In genomic region chr2:65952966-65953365, GRCh38 we compare ENCODE assay signal across 28 cellular contexts.
"Had no signal": no experiment of that assay in that cellular context is flagged by ENCODE, and none has a peak within 500 bp of the region (broad histone marks: within the 10 kb centered on the region; RNA-seq: fewer than 3 reads in every experiment).

No MANE protein-coding gene starts in this region.

- H3K4me3 Mint-ChIP-seq: dendritic cell treated with granulocyte-macrophage colony-stimulating factor and Interleukin-4, amounts not matched to agents 40 ng/mL and 50 ng/mL, for 4 days; effector memory CD8-positive, alpha-beta T cell; endodermal cell; naive B cell had no signal

- H3K9me3 ChIP-seq: colonic mucosa, esophagus squamous epithelium, gastrocnemius medialis, lower lobe of right lung, mucosa of descending colon had no signal

- H3K27me3 ChIP-seq: colonic mucosa, gastrocnemius medialis, left lung had no signal

- H3K4me3 ChIP-seq: colonic mucosa, esophagus squamous epithelium, gastrocnemius medialis, heart right ventricle, left lung, lower lobe of right lung, mucosa of descending colon had no signal

- H3K36me3 ChIP-seq: colonic mucosa, esophagus squamous epithelium, gastrocnemius medialis, heart right ventricle, left lung, lower lobe of right lung had no signal

- H3K27ac ChIP-seq: colonic mucosa, epithelial cell of prostate, esophagus squamous epithelium, gastrocnemius medialis, heart right ventricle, left lung, lower lobe of right lung had no signal

- H3K27ac Mint-ChIP-seq: dendritic cell treated with granulocyte-macrophage colony-stimulating factor and Interleukin-4, amounts not matched to agents 40 ng/mL and 50 ng/mL, for 4 days; effector memory CD8-positive, alpha-beta T cell; endodermal cell; naive B cell had no signal

- DNase-seq: colonic mucosa; cortex of kidney; effector CD8-positive, alpha-beta T cell; effector memory CD8-positive, alpha-beta T cell; endodermal cell; erythroblast; esophagus squamous epithelium; foreskin fibroblast; foreskin melanocyte; gastrocnemius medialis; glutamatergic neuron; head of caudate nucleus; heart right ventricle; hippocampal formation; left cardiac atrium; left lung; left ventricle myocardium superior; lower lobe of right lung; mesenchymal stem cell; midbrain; mucosa of descending colon; naive B cell had no signal

- FAIRE-seq: endometrium, islet of Langerhans, keratinocyte had no signal

- H3K36me3 Mint-ChIP-seq: naive B cell had no signal

- H3K4me1 Mint-ChIP-seq: naive B cell had no signal

- ATAC-seq: effector memory CD8-positive, alpha-beta T cell; esophagus mucosa; gastrocnemius medialis; heart right ventricle; left cardiac atrium; left lung; left ventricle myocardium superior; lower lobe of right lung; mucosa of descending colon had no signal

- H3K27me3 Mint-ChIP-seq: dendritic cell treated with granulocyte-macrophage colony-stimulating factor and Interleukin-4, amounts not matched to agents 40 ng/mL and 50 ng/mL, for 4 days; effector memory CD8-positive, alpha-beta T cell had no signal

- H3K4me1 ChIP-seq: colonic mucosa, esophagus squamous epithelium, gastrocnemius medialis, heart right ventricle, left lung, lower lobe of right lung had no signal

- H3K9me3 Mint-ChIP-seq: dendritic cell treated with granulocyte-macrophage colony-stimulating factor and Interleukin-4, amounts not matched to agents 40 ng/mL and 50 ng/mL, for 4 days had no signal
